ENCODE assay signal across 8 cellular contexts in the genomic region with DNA sequence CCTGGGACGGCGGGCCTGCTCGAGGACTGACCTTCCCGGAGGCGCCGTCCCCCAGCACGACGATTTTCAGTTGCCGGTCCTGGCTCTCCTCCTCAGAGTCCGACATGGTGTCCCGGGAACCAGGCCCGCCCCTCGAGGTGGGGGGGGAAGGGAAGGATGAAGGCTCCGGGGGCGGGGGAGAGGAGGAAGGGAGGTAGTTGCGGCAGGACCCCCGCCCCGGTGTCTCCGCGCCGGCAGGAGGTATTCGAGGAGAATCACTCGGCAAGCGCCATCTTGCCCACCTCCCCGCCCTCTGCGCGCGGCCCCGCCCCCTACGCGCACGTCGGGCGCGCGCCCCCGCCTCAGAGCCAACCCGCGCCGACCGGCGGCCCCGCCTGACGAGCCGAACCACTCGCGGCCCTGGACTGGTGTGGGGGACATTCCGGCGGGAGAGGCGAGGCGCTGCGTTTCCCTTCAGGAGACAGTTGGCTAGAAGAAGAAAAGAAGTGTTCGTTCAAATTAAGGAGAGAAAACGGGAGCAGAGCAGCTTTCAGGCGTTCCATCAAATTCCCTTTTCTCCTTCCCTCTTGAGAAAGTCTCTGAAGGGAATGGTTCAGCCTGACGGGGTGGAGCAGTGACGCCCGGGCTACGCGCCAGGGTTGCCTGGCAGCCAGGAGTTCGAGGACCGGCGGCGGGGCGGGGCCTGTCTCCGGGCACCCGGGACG. TPM values are rescaled to one million over a fixed set of nuclear protein-coding genes. Genes with fewer than 3 reads are reported as not detected.
DNase-seq lines count a peak whose midpoint lies in the region; ATAC-seq and TF ChIP-seq lines count a peak whose summit lies in the region.

A gene (minus strand): TSS at position 296 of the 704 bp plus-strand sequence.

- peaks cover 2% of the 10 kb centered on the region for H3K9me3 ChIP-seq in neuron (ENCODE audit: low read length)

- H3K4me1 ChIP-seq in neuron (ENCODE audit: insufficient read depth, low read length): peaks cover 31% of the 10 kb centered on the region

- peak within 1 kb of the TSS; percentile 90 for H2AFZ ChIP-seq in neuron (ENCODE audit: low read depth, low read length)

- H3K4me3 Mint-ChIP-seq in activated naive CD4-positive, alpha-beta T cell treated with anti-CD3 and anti-CD28 coated beads for 36 hours: peak within 1 kb of the TSS; percentile 89

- DNase-seq in GM06990 (ENCODE audit: extremely low read depth, insufficient read length) (peak; percentile 94), NB4 (ENCODE audit: low read depth) (peak; percentile 96), SK-N-DZ (ENCODE audit: low spot score) (peak; percentile 90), foreskin melanocyte (peak; percentile 93), stromal cell of bone marrow (ENCODE audit: low read depth) (peak; percentile 89)
- DNase-seq in activated naive CD4-positive, alpha-beta T cell treated with anti-CD3 and anti-CD28 coated beads for 36 hours: peak; percentile 92

- H3K4me1 Mint-ChIP-seq in activated naive CD4-positive, alpha-beta T cell treated with anti-CD3 and anti-CD28 coated beads for 36 hours (ENCODE audit: low read depth): peaks cover 25% of the 10 kb centered on the region

- H3K27ac Mint-ChIP-seq in activated naive CD4-positive, alpha-beta T cell treated with anti-CD3 and anti-CD28 coated beads for 36 hours: peak within 1 kb of the TSS; percentile 98

- intact Hi-C loops in activated naive CD4-positive, alpha-beta T cell treated with anti-CD3 and anti-CD28 coated beads for 36 hours (cut with micrococcal nuclease): loop anchor here (1.0 to 2.0 kb wide), 5 partner anchors 19 to 1518 kb away; a partner anchor contains a TSS

- H3K36me3 ChIP-seq in GM06990 (ENCODE audit: control insufficient read depth, insufficient read depth, low read length): no peaks in the 10 kb centered on the region
- no peaks in the 10 kb centered on the region for H3K36me3 ChIP-seq in neuron (ENCODE audit: insufficient read depth, low read length)

- no peaks in the 10 kb centered on the region for H3K9me3 Mint-ChIP-seq in activated naive CD4-positive, alpha-beta T cell treated with anti-CD3 and anti-CD28 coated beads for 36 hours

- CTCF ChIA-PET in activated naive CD4-positive, alpha-beta T cell treated with anti-CD3 and anti-CD28 coated beads for 36 hours (lab: Charles Lee): interaction anchor here (0.9 to 1.3 kb wide), 3 partner anchors 19 to 171 kb away, joined by 3 to 4 read pairs (median 3); no protein-coding TSS in a partner anchor

- no peaks in the 10 kb centered on the region for H3K36me3 Mint-ChIP-seq in activated naive CD4-positive, alpha-beta T cell treated with anti-CD3 and anti-CD28 coated beads for 36 hours (ENCODE audit: low read depth)

- peak; percentile 67 for TF ChIP-seq POLR2A in NB4 (IDR thresholded peaks at IDR 0.05; ENCODE audit: extremely low read depth, insufficient read length)

- H3K4me3 ChIP-seq in GM06990 (replicated peaks; ENCODE audit: low read depth, low read length): peak within 1 kb of the TSS; percentile 93
- H3K4me3 ChIP-seq in NB4 (ENCODE audit: low read depth, low read length): peak within 1 kb of the TSS; percentile 89
- H3K4me3 ChIP-seq in neuron (ENCODE audit: low read length): peak within 1 kb of the TSS; percentile 81

- TF ChIP-seq CTCF in GM06990 (IDR thresholded peaks at IDR 0.05; ENCODE audit: insufficient read depth, low read length, poor library complexity, severe bottlenecking) (no peak), NB4 (IDR thresholded peaks at IDR 0.05; ENCODE audit: low read depth, low read length) (no peak)

- no peaks in the 10 kb centered on the region for H3K27me3 ChIP-seq in GM06990 (replicated peaks; ENCODE audit: control insufficient read depth, insufficient read depth, low read length)
- H3K27me3 ChIP-seq in neuron (ENCODE audit: insufficient read depth, low read length): no peaks in the 10 kb centered on the region

- peaks cover 3% of the 10 kb centered on the region for H3K27me3 Mint-ChIP-seq in activated naive CD4-positive, alpha-beta T cell treated with anti-CD3 and anti-CD28 coated beads for 36 hours (ENCODE audit: low read depth)

- ATAC-seq in HG02571 (IDR thresholded peaks at IDR 0.05; ENCODE audit: unreplicated experiment): peak; percentile 97

RNA-seq across cellular contexts. Expression of the gene that starts here (rescaled TPM):
- polyA plus RNA-seq in SK-N-DZ (2014; cell fraction: cytosol; rRNA removed): 21.3 and 22.6 TPM in 2 replicates
- polyA plus RNA-seq in SK-N-DZ (2014; cell fraction: nucleus; rRNA removed): 19.3 and 22.1 TPM in 2 replicates
- total RNA-seq in activated naive CD4-positive, alpha-beta T cell treated with anti-CD3 and anti-CD28 coated beads for 36 hours: 10 to 100 TPM; 15.6 to 16.7 TPM

Comparison
In these comparisons a context has a peak if more than half of its experiments do, and no peak if none do; other contexts are left out.
1. Peak in every context shown above with its lines: DNase-seq, ATAC-seq and H3K4me3 ChIP-seq.